ENCODE assay signal across 9 cellular contexts in genomic region chr3:195537995-195538394, GRCh38. TPM values are rescaled to one million over a fixed set of nuclear protein-coding genes. Genes with fewer than 3 reads are reported as not detected.
DNase-seq lines count a peak whose midpoint lies in the region; ATAC-seq and TF ChIP-seq lines count a peak whose summit lies in the region.
"Had no signal": no experiment of that assay in that cellular context is flagged by ENCODE, and none has a peak within 500 bp of the region (broad histone marks: within the 10 kb centered on the region; RNA-seq: fewer than 3 reads in every experiment).

No MANE protein-coding gene starts in this region.

- CTCF ChIA-PET in activated CD4-positive, alpha-beta memory T cell treated with anti-CD3 and anti-CD28 coated beads, Interleukin-2, amount 10 ng/mL, durations not matched to agents 7 days and 5 days (lab: Charles Lee), result interaction anchor here (0.6 to 3.3 kb wide), 7 partner anchors 12 to 1068 kb away, joined by 3 to 29 read pairs (median 4); partner anchors contain the start of gene XXYLT1

- TF ChIP-seq CTCF in nephron progenitor cell (IDR thresholded peaks at IDR 0.05), result no peak
- TF ChIP-seq CTCF in omental fat pad (IDR thresholded peaks at IDR 0.05), result no peak

- DNase-seq in activated CD8-positive, alpha-beta memory T cell treated with anti-CD3 and anti-CD28 coated beads, Interleukin-2, amount 50 U/mL, for 4 hours, result peak; percentile 36
- no peak for DNase-seq in activated CD8-positive, alpha-beta memory T cell treated with anti-CD3 and anti-CD28 coated beads, Interleukin-2, amount 50 U/mL, for 48 hours
- DNase-seq in activated CD4-positive, alpha-beta memory T cell treated with anti-CD3 and anti-CD28 coated beads, Interleukin-2, amount 10 ng/mL, durations not matched to agents 7 days and 5 days, result peak; percentile 52
- peak; percentile 39 for DNase-seq in stimulated activated naive CD4-positive, alpha-beta T cell treated with Interleukin-2 at 50 U/mL for 16 hours (lab: John Stamatoyannopoulos, UW)
- DNase-seq in nephron progenitor cell, result no peak
- DNase-seq in omental fat pad (ENCODE audit: low spot score), result no peak
- DNase-seq in NCI-H748 treated with DMSO at 0.1 percent for 48 hours (lab: John Stamatoyannopoulos, UW), result no peak
- DNase-seq: body of pancreas had no signal

- H3K27ac Mint-ChIP-seq in activated CD4-positive, alpha-beta memory T cell treated with anti-CD3 and anti-CD28 coated beads, Interleukin-2, amount 10 ng/mL, durations not matched to agents 7 days and 5 days, result peak overlapping the region; percentile 12
- H3K27ac Mint-ChIP-seq in nephron progenitor cell, result no peak overlapping the region

- ATAC-seq in HG03039 (IDR thresholded peaks at IDR 0.05; ENCODE audit: unreplicated experiment), result peak; percentile 48
- no peak for ATAC-seq in omental fat pad (ENCODE audit: low FRiP score)
- ATAC-seq: body of pancreas had no signal

- no peaks in the 10 kb centered on the region for H3K27me3 Mint-ChIP-seq in activated CD4-positive, alpha-beta memory T cell treated with anti-CD3 and anti-CD28 coated beads, Interleukin-2, amount 10 ng/mL, durations not matched to agents 7 days and 5 days
- peaks cover 3% of the 10 kb centered on the region for H3K27me3 Mint-ChIP-seq in nephron progenitor cell (ENCODE audit: low read depth, poor library complexity)

- no peaks in the 10 kb centered on the region for H3K9me3 Mint-ChIP-seq in activated CD4-positive, alpha-beta memory T cell treated with anti-CD3 and anti-CD28 coated beads, Interleukin-2, amount 10 ng/mL, durations not matched to agents 7 days and 5 days
- peaks cover 14% of the 10 kb centered on the region for H3K9me3 Mint-ChIP-seq in nephron progenitor cell

- POLR2A ChIA-PET in activated CD4-positive, alpha-beta memory T cell treated with anti-CD3 and anti-CD28 coated beads, Interleukin-2, amount 10 ng/mL, durations not matched to agents 7 days and 5 days (lab: Charles Lee), result interaction anchor here (0.8 to 1.8 kb wide), 7 partner anchors 11 to 95 kb away, joined by 3 to 10 read pairs (median 3); partner anchors contain the start of gene ACAP2

- no peak overlapping the region for H3K4me3 Mint-ChIP-seq in activated CD4-positive, alpha-beta memory T cell treated with anti-CD3 and anti-CD28 coated beads, Interleukin-2, amount 10 ng/mL, durations not matched to agents 7 days and 5 days
- no peak overlapping the region for H3K4me3 Mint-ChIP-seq in nephron progenitor cell

- peaks cover 67% of the 10 kb centered on the region for H3K4me1 Mint-ChIP-seq in activated CD4-positive, alpha-beta memory T cell treated with anti-CD3 and anti-CD28 coated beads, Interleukin-2, amount 10 ng/mL, durations not matched to agents 7 days and 5 days
- H3K4me1 Mint-ChIP-seq in nephron progenitor cell, result peaks cover 32% of the 10 kb centered on the region

- H3K36me3 Mint-ChIP-seq in activated CD4-positive, alpha-beta memory T cell treated with anti-CD3 and anti-CD28 coated beads, Interleukin-2, amount 10 ng/mL, durations not matched to agents 7 days and 5 days (ENCODE audit: low read depth), result peaks cover 39% of the 10 kb centered on the region
- peaks cover 15% of the 10 kb centered on the region for H3K36me3 Mint-ChIP-seq in nephron progenitor cell (ENCODE audit: low read depth)

RNA-seq across cellular contexts. Expression of gene PPP1R2, which starts 5.1 kb away (rescaled TPM):
- total RNA-seq in activated CD4-positive, alpha-beta memory T cell treated with anti-CD3 and anti-CD28 coated beads, Interleukin-2, amount 10 ng/mL, durations not matched to agents 7 days and 5 days, result 10 to 100 TPM; 75.0 to 81.8 TPM
- 10 to 100 TPM; 29.1 to 70.8 (median 40.8) TPM for total RNA-seq in omental fat pad

RNA-seq across cellular contexts. Expression of gene APOD, which starts 45.7 kb away (rescaled TPM):
- not detected for total RNA-seq in activated CD4-positive, alpha-beta memory T cell treated with anti-CD3 and anti-CD28 coated beads, Interleukin-2, amount 10 ng/mL, durations not matched to agents 7 days and 5 days
- 1,000 to 10,000 TPM in 2 of 4 donors, 100 to 1,000 TPM in 2; 340 to 1,610 (median 888) TPM for total RNA-seq in omental fat pad

Comparison
In these comparisons a context has a peak if more than half of its experiments do, and no peak if none do; other contexts are left out.
1. DNase-seq: peak in activated CD8-positive, alpha-beta memory T cell treated with anti-CD3 and anti-CD28 coated beads, Interleukin-2, amount 50 U/mL, for 4 hours (single experiment), activated CD4-positive, alpha-beta memory T cell treated with anti-CD3 and anti-CD28 coated beads, Interleukin-2, amount 10 ng/mL, durations not matched to agents 7 days and 5 days (single experiment) and stimulated activated naive CD4-positive, alpha-beta T cell treated with Interleukin-2 at 50 U/mL for 16 hours (single experiment); none in activated CD8-positive, alpha-beta memory T cell treated with anti-CD3 and anti-CD28 coated beads, Interleukin-2, amount 50 U/mL, for 48 hours (single experiment), nephron progenitor cell (single experiment), omental fat pad (single experiment) and NCI-H748 treated with DMSO at 0.1 percent for 48 hours (single experiment).
2. RNA of gene APOD, which starts 45.7 kb away (total RNA-seq): 340 to 1,610 TPM in omental fat pad; not detected in activated CD4-positive, alpha-beta memory T cell treated with anti-CD3 and anti-CD28 coated beads, Interleukin-2, amount 10 ng/mL, durations not matched to agents 7 days and 5 days; every median in the first group is over 100 times any median in the second.